ENCODE assay signal across 21 cellular contexts in genomic region chr14:63393002-63393401, GRCh38.
"Had no signal": no experiment of that assay in that cellular context is flagged by ENCODE, and none has a peak within 500 bp of the region (broad histone marks: within the 10 kb centered on the region; RNA-seq: fewer than 3 reads in every experiment).

No MANE protein-coding gene starts in this region.

- H3K9ac ChIP-seq: KMS-11 had no signal

- H3K9me3 Mint-ChIP-seq: IgD-negative memory B cell had no signal

- H3K27ac ChIP-seq: HL-60, KMS-11, RWPE1 had no signal

- H3K27ac Mint-ChIP-seq: IgD-negative memory B cell had no signal

- H3K9me3 ChIP-seq: MG63 had no signal

- DNase-seq: MG63, NCI-H1092, NCI-H1105 treated with DMSO at 0.1 percent for 48 hours, NCI-H1417 treated with DMSO at 0.1 percent for 48 hours, NCI-H146, NCI-H1694 treated with DMSO at 0.1 percent for 48 hours, NCI-H2029, NCI-H2081 treated with DMSO at 0.1 percent for 48 hours, NCI-H2171, NCI-H226, NCI-H446, NCI-H510A, NCI-H524 treated with DMSO at 0.1 percent for 48 hours, NCI-H69, NCI-H774, SHP77 had no signal

- H3K27me3 Mint-ChIP-seq: IgD-negative memory B cell had no signal

- H3K4me3 Mint-ChIP-seq: IgD-negative memory B cell had no signal

- ATAC-seq: K562 had no signal

- H3K4me2 ChIP-seq: KMS-11 had no signal

- H3K27me3 ChIP-seq: MG63 had no signal

- H3K4me3 ChIP-seq: K562, MG63 had no signal
